Comparison of ENCODE assay signal across 12 cellular contexts in genomic region chr16:31092330-31092729, GRCh38. TPM values are rescaled to one million over a fixed set of nuclear protein-coding genes. Genes with fewer than 3 reads are reported as not detected.
DNase-seq lines count a peak whose midpoint lies in the region; ATAC-seq, FAIRE-seq and TF ChIP-seq lines count a peak whose summit lies in the region.
"Had no signal": no experiment of that assay in that cellular context is flagged by ENCODE, and none has a peak within 500 bp of the region (broad histone marks: within the 10 kb centered on the region; RNA-seq: fewer than 3 reads in every experiment).

No MANE protein-coding gene starts in this region.

- H4K91ac ChIP-seq in trophoblast cell (ENCODE audit: low read depth, low read length): no peak overlapping the region

- H2BK12ac ChIP-seq in trophoblast cell (ENCODE audit: low read length): no peak overlapping the region

- no peaks in the 10 kb centered on the region for H3K27me3 ChIP-seq in trophoblast cell (ENCODE audit: insufficient read depth, low read length)

- no peak for FAIRE-seq in GM12892 (lab: Jason Lieb, UNC)
- FAIRE-seq: colon, islet of Langerhans had no signal

- H3K14ac ChIP-seq in trophoblast cell (ENCODE audit: low read length): no peak overlapping the region

- peaks cover 13% of the 10 kb centered on the region for H3K4me1 Mint-ChIP-seq in T-helper 2 cell treated with Interferon-gamma antibody and Interleukin-4, amounts not matched to agents 5 μg/mL and 100 μg/mL, for 36 hours (ENCODE audit: low read depth)
- H3K4me1 Mint-ChIP-seq in brain: peaks cover 43% of the 10 kb centered on the region

- H3K4me1 ChIP-seq in HEK293 (ENCODE audit: control insufficient read depth, insufficient read depth, low read length): peaks cover 3% of the 10 kb centered on the region; the same call in 1 of the 2 replicates
- H3K4me1 ChIP-seq in trophoblast cell (ENCODE audit: control insufficient read depth in 1 of 2, insufficient read depth in 2 of 2, low read length in 2 of 2): peaks cover 3 to 4% of the 10 kb centered on the region in 2 experiments

- H3K4me3 ChIP-seq in HEK293 (ENCODE audit: low read depth, low read length) (no peak overlapping the region), trophoblast cell (ENCODE audit: low read depth, low read length) (no peak overlapping the region)

- no peak overlapping the region for H3K9ac ChIP-seq in trophoblast cell (ENCODE audit: low read length)

- H3K4ac ChIP-seq in trophoblast cell (ENCODE audit: low read depth, low read length): no peak overlapping the region

- no peaks in the 10 kb centered on the region for H3K9me3 ChIP-seq in HEK293 (ENCODE audit: control insufficient read depth, insufficient read depth, low read depth, low read length)
- H3K9me3 ChIP-seq in trophoblast cell (ENCODE audit: insufficient read depth, low read depth, low read length): peaks cover 1% of the 10 kb centered on the region

- CTCF ChIA-PET in HEK293 (lab: Yijun Ruan, JAX): interaction anchor here (0.7 to 0.8 kb wide), 3 partner anchors 10 to 107 kb away, joined by 3 to 9 read pairs (median 3); partner anchors contain the start of gene HSD3B7

- H3K18ac ChIP-seq in trophoblast cell (ENCODE audit: low read length): no peak overlapping the region

- H3K36me3 Mint-ChIP-seq in T-helper 2 cell treated with Interferon-gamma antibody and Interleukin-4, amounts not matched to agents 5 μg/mL and 100 μg/mL, for 36 hours (ENCODE audit: low read depth): peaks cover 12% of the 10 kb centered on the region
- H3K36me3 Mint-ChIP-seq in brain: peaks cover 27% of the 10 kb centered on the region

- DNase-seq in T-helper 2 cell treated with Interferon-gamma antibody and Interleukin-4, amounts not matched to agents 5 μg/mL and 100 μg/mL, for 36 hours (ENCODE audit: low spot score): no peak
- no peak for DNase-seq in T-helper 2 cell
- DNase-seq in occipital lobe (lab: John Stamatoyannopoulos, UW): peak; percentile 17
- DNase-seq in trophoblast cell: no peak
- no peak for DNase-seq in GM12892 (ENCODE audit: insufficient read length)
- no peak for DNase-seq in left colon
- DNase-seq: activated effector memory CD4-positive, alpha-beta T cell treated with anti-CD3 and anti-CD28 coated beads, Interleukin-2, amount 50 U/mL, for 16 hours; Right ventricle myocardium superior had no signal

- no peak for ATAC-seq in left colon

- H2AFZ ChIP-seq in trophoblast cell (ENCODE audit: insufficient read depth, low read length, poor library complexity): no peak overlapping the region

- TF ChIP-seq POLR2A in GM12892 (IDR thresholded peaks at IDR 0.05; ENCODE audit: low read depth, low read length): no peak

- peaks cover 7% of the 10 kb centered on the region for H3K79me2 ChIP-seq in trophoblast cell (ENCODE audit: control insufficient read depth, insufficient read depth, low read length, poor library complexity)

- no peak overlapping the region for H2AK5ac ChIP-seq in trophoblast cell (ENCODE audit: low read length)

- no peak overlapping the region for H4K12ac ChIP-seq in trophoblast cell (ENCODE audit: low read depth, low read length)

- H3K23ac ChIP-seq in trophoblast cell (ENCODE audit: low read length): no peak overlapping the region

- no peak overlapping the region for H3K4me2 ChIP-seq in trophoblast cell (ENCODE audit: low read length)

- no peak for TF ChIP-seq CTCF in HEK293 (tag by site-specific recombination; IDR thresholded peaks at IDR 0.05)
- no peak for TF ChIP-seq CTCF in brain (conservative IDR thresholded peaks at IDR 0.05)

- POLR2A ChIA-PET in HEK293 (lab: Yijun Ruan, JAX): interaction anchor here (0.6 to 4.0 kb wide), 9 partner anchors 8 to 1268 kb away, joined by 3 to 26 read pairs (median 5); partner anchors contain the start of genes FUS, KAT8, STX4 and ZNF646

- H3K9me3 Mint-ChIP-seq in T-helper 2 cell treated with Interferon-gamma antibody and Interleukin-4, amounts not matched to agents 5 μg/mL and 100 μg/mL, for 36 hours: no peaks in the 10 kb centered on the region
- no peaks in the 10 kb centered on the region for H3K9me3 Mint-ChIP-seq in brain

- H2BK120ac ChIP-seq in trophoblast cell (ENCODE audit: insufficient read depth, low read length, poor library complexity): no peak overlapping the region

- peaks cover 0 to 34% of the 10 kb centered on the region in 2 experiments; a peak in 2 of 3 replicates for H3K36me3 ChIP-seq in HEK293 (ENCODE audit: control insufficient read depth in 2 of 2, insufficient read depth in 1 of 2, low read length in 2 of 2)
- peaks cover 25 to 27% of the 10 kb centered on the region in 2 experiments for H3K36me3 ChIP-seq in trophoblast cell (ENCODE audit: control insufficient read depth in 1 of 2, insufficient read depth in 2 of 2, low read length in 2 of 2)

- no peak overlapping the region for H3K27ac Mint-ChIP-seq in T-helper 2 cell treated with Interferon-gamma antibody and Interleukin-4, amounts not matched to agents 5 μg/mL and 100 μg/mL, for 36 hours
- peak overlapping the region in 4 of 5 experiments; percentile 26 to 99 (median 66) for H3K27ac Mint-ChIP-seq in brain

- H3K27ac ChIP-seq in HEK293 (ENCODE audit: extremely low read depth, low read depth, low read length) (no peak overlapping the region), trophoblast cell (ENCODE audit: low read depth, low read length) (no peak overlapping the region)

- intact Hi-C loops in left colon (cut with DNase I, micrococcal nuclease): no loop called here

- H3K4me3 Mint-ChIP-seq in T-helper 2 cell treated with Interferon-gamma antibody and Interleukin-4, amounts not matched to agents 5 μg/mL and 100 μg/mL, for 36 hours: peak overlapping the region; percentile 1
- peak overlapping the region; percentile 94 to 99 (median 96) for H3K4me3 Mint-ChIP-seq in brain

- no peak overlapping the region for H2BK5ac ChIP-seq in trophoblast cell (ENCODE audit: low read depth, low read length, poor library complexity)

- no peak overlapping the region for H4K8ac ChIP-seq in trophoblast cell (ENCODE audit: low read depth, low read length)

- no CpG with 5 or more reads among the region's 5 CpGs for WGBS in trophoblast cell (ENCODE audit: extremely low coverage, insufficient coverage, insufficient read length)

- H3K79me1 ChIP-seq in trophoblast cell (ENCODE audit: low read length): peaks cover 6% of the 10 kb centered on the region

- H3K27me3 Mint-ChIP-seq in T-helper 2 cell treated with Interferon-gamma antibody and Interleukin-4, amounts not matched to agents 5 μg/mL and 100 μg/mL, for 36 hours (ENCODE audit: low read depth): no peaks in the 10 kb centered on the region
- peaks cover 5% of the 10 kb centered on the region for H3K27me3 Mint-ChIP-seq in brain

TF ChIP-seq in HEK293, 187 proteins besides CTCF, POLR2A, EP300 and RAD21:
- TF ChIP-seq ZNF394 (tag by site-specific recombination; IDR thresholded peaks at IDR 0.05; ENCODE audit: borderline replicate concordance) (no peak), SCRT2 (tag by site-specific recombination; IDR thresholded peaks at IDR 0.05) (peak; percentile 51; the same call in 1 of the 2 replicates)
TF ChIP-seq in HEK293: peak in this region for 1.

RNA-seq across cellular contexts. Expression of gene VKORC1, which starts 2.3 kb away (rescaled TPM):
- polyA plus RNA-seq in brain (ENCODE audit: insufficient read depth, low read depth, low replicate concordance): 131 TPM
- total RNA-seq in occipital lobe (30.7 TPM), left colon (10 to 100 TPM; 28.7 to 40.5 TPM)
- polyA plus RNA-seq in trophoblast cell (2013): 112 and 118 TPM in 2 replicates
- 78.4 TPM for polyA plus RNA-seq in GM12892 (2012; ENCODE audit: missing spikeins)

RNA-seq across cellular contexts. Expression of gene PRSS53, which starts 3.6 kb away (rescaled TPM):
- polyA plus RNA-seq in brain (ENCODE audit: insufficient read depth, low read depth, low replicate concordance): 0.58 TPM
- 2.2 TPM for total RNA-seq in occipital lobe
- polyA plus RNA-seq in trophoblast cell (2013): 1.4 and 1.5 TPM in 2 replicates
- polyA plus RNA-seq in GM12892 (2012; ENCODE audit: missing spikeins): 2.1 TPM
- 1 to 10 TPM in 1 of 2 donors, under 1 TPM in 1; 0.61 to 1.1 TPM for total RNA-seq in left colon

RNA-seq across cellular contexts. Expression of gene BCKDK, which starts 15.9 kb away (rescaled TPM):
- polyA plus RNA-seq in brain (ENCODE audit: insufficient read depth, low read depth, low replicate concordance): 58.6 TPM
- total RNA-seq in occipital lobe (12.6 TPM), left colon (10 to 100 TPM; 34.6 to 36.3 TPM)
- polyA plus RNA-seq in trophoblast cell (2013): 43.7 and 47.1 TPM in 2 replicates
- polyA plus RNA-seq in GM12892 (2012; ENCODE audit: missing spikeins): 21.5 TPM

RNA-seq across cellular contexts. Expression of gene ZNF646, which starts 18.1 kb away (rescaled TPM):
- 25.8 TPM for polyA plus RNA-seq in brain (ENCODE audit: insufficient read depth, low read depth, low replicate concordance)
- total RNA-seq in occipital lobe (16.5 TPM), left colon (10 to 100 TPM; 15.3 to 17.3 TPM)
- 13.3 and 15.2 TPM in 2 replicates for polyA plus RNA-seq in trophoblast cell (2013)
- polyA plus RNA-seq in GM12892 (2012; ENCODE audit: missing spikeins): 5.3 TPM

RNA-seq across cellular contexts. Expression of gene ZNF668, which starts 18.3 kb away (rescaled TPM):
- 13.8 TPM for polyA plus RNA-seq in brain (ENCODE audit: insufficient read depth, low read depth, low replicate concordance)
- total RNA-seq in occipital lobe (5.3 TPM), left colon (10 to 100 TPM in 1 of 2 donors, 1 to 10 TPM in 1; 6.9 to 10.9 TPM)
- polyA plus RNA-seq in trophoblast cell (2013): 21.2 and 21.4 TPM in 2 replicates
- polyA plus RNA-seq in GM12892 (2012; ENCODE audit: missing spikeins): 3.2 TPM
